Comparison of ENCODE assay signal across 8 cellular contexts in the genomic region with DNA sequence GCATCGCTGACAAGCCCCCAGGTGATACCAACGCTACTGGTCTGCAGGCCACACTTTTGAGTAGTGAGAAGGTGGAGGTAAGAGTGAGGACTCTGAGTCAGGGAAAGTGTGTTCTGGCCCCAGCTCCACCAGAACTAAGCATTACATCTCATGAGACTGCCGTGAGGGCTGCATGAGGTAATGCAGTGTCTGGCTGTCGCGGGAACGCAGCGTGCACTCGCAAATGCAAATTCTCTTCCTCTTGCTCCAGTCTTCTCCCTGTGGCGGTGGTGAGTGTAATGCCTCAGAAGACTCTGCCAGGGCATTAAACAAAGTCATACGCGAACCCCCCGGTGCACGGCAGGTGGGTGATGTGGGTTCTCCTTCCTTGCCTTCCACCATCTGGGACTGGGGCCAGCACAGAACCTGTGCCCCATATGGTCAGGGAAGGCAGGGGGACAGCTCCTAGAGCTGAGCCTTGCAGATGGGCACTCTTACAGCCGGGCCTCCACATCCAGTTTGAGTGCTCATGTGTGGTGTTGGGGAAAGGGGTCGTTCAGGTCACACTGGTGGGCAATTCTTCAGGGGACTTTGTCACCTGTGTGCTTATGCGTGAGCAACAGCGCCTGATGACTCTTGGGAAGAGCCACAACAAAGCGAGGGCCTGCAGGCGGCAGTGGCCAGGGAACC.
DNase-seq lines count a peak whose midpoint lies in the region; ATAC-seq lines count a peak whose summit lies in the region.

No MANE protein-coding gene starts in this region.

- peak; percentile 85 for ATAC-seq in GM19351 (IDR thresholded peaks at IDR 0.05; ENCODE audit: unreplicated experiment)
- ATAC-seq in HG03342 (IDR thresholded peaks at IDR 0.05; ENCODE audit: unreplicated experiment): peak; percentile 73
- ATAC-seq in left cardiac atrium: peak in 1 of 2 donors; percentile 14

- DNase-seq in G401 (ENCODE audit: low spot score) (peak; percentile 79), left cardiac atrium (peak; percentile 4), NCI-H1105 treated with DMSO at 0.1 percent for 48 hours (lab: John Stamatoyannopoulos, UW) (no peak), COLO668 (lab: John Stamatoyannopoulos, UW; ENCODE audit: unreplicated experiment) (no peak), activated T-cell treated with anti-CD3 and anti-CD28 coated beads for 4 hours (no peak), NCI-H1092 (lab: John Stamatoyannopoulos, UW) (no peak)

- intact Hi-C loops in left cardiac atrium (cut with DNase I): no loop called here

- in situ Hi-C loops in G401 (cut with HindIII; ENCODE audit: low sequenced_read_pairs): no loop called here

Comparison
In these comparisons a context has a peak if more than half of its experiments do, and no peak if none do; other contexts are left out.
1. DNase-seq: peak in G401 (single experiment) and left cardiac atrium (single experiment); none in NCI-H1105 treated with DMSO at 0.1 percent for 48 hours (single experiment), COLO668 (single experiment), activated T-cell treated with anti-CD3 and anti-CD28 coated beads for 4 hours (single experiment) and NCI-H1092 (single experiment).